8 cellular contexts compared by ENCODE assay signal in the genomic region with DNA sequence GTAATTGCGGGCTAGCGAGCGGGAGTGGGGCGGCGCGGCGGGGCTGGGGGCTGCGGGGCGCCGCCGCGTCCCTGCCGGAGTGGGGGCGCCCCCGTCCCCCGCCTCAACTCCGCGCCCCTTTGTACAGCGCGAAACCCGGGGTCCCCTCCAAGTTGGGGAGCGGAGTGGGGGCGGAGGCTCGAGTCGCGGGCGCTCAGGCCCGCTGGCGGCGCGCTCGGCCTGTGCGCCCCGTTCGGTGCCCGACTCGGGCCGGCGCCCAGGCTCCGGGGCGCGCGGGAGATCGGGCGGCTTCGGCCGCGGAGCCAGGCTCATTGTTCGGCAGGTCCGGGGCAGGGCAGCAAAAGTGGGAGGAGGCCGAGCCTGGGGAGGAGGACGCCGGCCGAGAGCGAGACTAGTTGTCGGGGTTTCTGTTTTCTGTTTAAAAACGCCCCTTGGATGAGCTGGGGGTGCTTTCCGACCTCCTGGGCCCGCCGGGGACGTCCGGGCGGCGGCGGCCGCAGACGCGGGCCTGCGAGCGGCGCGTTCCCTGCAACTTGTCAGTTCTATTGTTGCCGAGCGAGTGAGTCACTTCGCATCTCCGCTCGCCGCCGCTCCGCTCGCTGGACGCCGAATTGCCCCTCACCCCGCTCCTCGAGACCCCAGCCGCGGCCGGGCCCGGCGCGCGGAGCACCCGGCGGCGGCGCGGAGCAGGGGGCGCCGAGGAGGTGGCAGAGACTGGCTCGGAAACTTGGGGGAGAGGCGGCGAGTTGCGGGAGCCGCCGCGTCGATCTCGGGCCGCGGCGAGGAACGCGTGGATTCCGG. TPM values are rescaled to one million over a fixed set of nuclear protein-coding genes. Genes with fewer than 3 reads are reported as not detected.
A peak's percentile ranks its signal among the peaks of the same experiment; 100 is the strongest.
DNase-seq lines count a peak whose midpoint lies in the region; ATAC-seq, FAIRE-seq and TF ChIP-seq lines count a peak whose summit lies in the region.

No MANE protein-coding gene starts in this region.

- no peaks in the 10 kb centered on the region for H3K27me3 ChIP-seq in CD4-positive, alpha-beta T cell (ENCODE audit: control insufficient read depth, insufficient read depth, low read length)
- no peaks in the 10 kb centered on the region for H3K27me3 ChIP-seq in left ventricle myocardium inferior (ENCODE audit: low read depth)
- H3K27me3 ChIP-seq in rectal smooth muscle tissue (ENCODE audit: control insufficient read depth, insufficient read depth, low read length) = no peaks in the 10 kb centered on the region

- H3K36me3 ChIP-seq in left ventricle myocardium inferior (peaks cover 7% of the 10 kb centered on the region), rectal smooth muscle tissue (ENCODE audit: control insufficient read depth, insufficient read depth, low read length) (no peaks in the 10 kb centered on the region)

- intact Hi-C loops in CD4-positive, alpha-beta T cell (cut with DNase I, micrococcal nuclease) = loop anchor here (1.0 to 10.0 kb wide), 7 partner anchors 32 to 388 kb away; a partner anchor contains a TSS
- intact Hi-C loops in left ventricle myocardium inferior (cut with micrococcal nuclease) = no loop called here

- H3K9me3 ChIP-seq in CD4-positive, alpha-beta T cell (ENCODE audit: control insufficient read depth, low read length) = no peaks in the 10 kb centered on the region
- H3K9me3 ChIP-seq in left ventricle myocardium inferior (replicated peaks) = no peaks in the 10 kb centered on the region

- H3K36me3 Mint-ChIP-seq in CD4-positive, alpha-beta T cell (ENCODE audit: low read depth) = peaks cover 34% of the 10 kb centered on the region

- peak; percentile 31 for ATAC-seq in CD4-positive, alpha-beta T cell (ENCODE audit: poor library complexity)
- peak; percentile 19 for ATAC-seq in GM19372 (IDR thresholded peaks at IDR 0.05; ENCODE audit: low read depth, unreplicated experiment)
- ATAC-seq in HG03520 (IDR thresholded peaks at IDR 0.05; ENCODE audit: unreplicated experiment) = peak; percentile 24

- H3K27me3 Mint-ChIP-seq in CD4-positive, alpha-beta T cell = no peaks in the 10 kb centered on the region

- peak overlapping the region; percentile 95 for H3K4me3 Mint-ChIP-seq in CD4-positive, alpha-beta T cell

- peaks cover 57% of the 10 kb centered on the region for H3K4me1 Mint-ChIP-seq in CD4-positive, alpha-beta T cell (ENCODE audit: low read depth)

- DNase-seq in CD4-positive, alpha-beta T cell = peak; percentile 15 to 63 (median 42)
- DNase-seq in SW480 (ENCODE audit: low spot score) (peak; percentile 56), amniotic epithelial cell (ENCODE audit: low read depth) (peak; percentile 66), left ventricle myocardium inferior (peak; percentile 41), D721Med (ENCODE audit: insufficient read length, low spot score) (no peak)

- H3K9me3 Mint-ChIP-seq in CD4-positive, alpha-beta T cell = no peaks in the 10 kb centered on the region

- CTCF ChIA-PET in CD4-positive, alpha-beta T cell (lab: Charles Lee) = interaction anchor here (1.0 to 1.3 kb wide), 4 partner anchors 15 to 131 kb away, joined by 3 to 5 read pairs (median 3); no protein-coding TSS in a partner anchor

- H3K27ac ChIP-seq in CD4-positive, alpha-beta T cell (ENCODE audit: low read depth, low read length) = peak overlapping the region; percentile 71
- H3K27ac ChIP-seq in left ventricle myocardium inferior (replicated peaks) = peak overlapping the region; percentile 97
- H3K27ac ChIP-seq in rectal smooth muscle tissue (ENCODE audit: low read depth, low read length) = peak overlapping the region; percentile 86

- POLR2A ChIA-PET in CD4-positive, alpha-beta T cell (lab: Charles Lee) = interaction anchor here (0.6 to 3.9 kb wide), 19 partner anchors 10 to 1722 kb away, joined by 3 to 69 read pairs (median 4); a partner anchor contains a TSS

- H3K27ac Mint-ChIP-seq in CD4-positive, alpha-beta T cell = peak overlapping the region; percentile 91

- H3K9ac ChIP-seq in rectal smooth muscle tissue (ENCODE audit: low read length) = peak overlapping the region; percentile 70

- H3K4me3 ChIP-seq in left ventricle myocardium inferior = peak overlapping the region; percentile 91
- peak overlapping the region; percentile 62 for H3K4me3 ChIP-seq in rectal smooth muscle tissue (ENCODE audit: low read length)

- FAIRE-seq in D721Med (lab: Jason Lieb, UNC) = no peak

- H3K4me1 ChIP-seq in left ventricle myocardium inferior (peaks cover 75% of the 10 kb centered on the region), rectal smooth muscle tissue (ENCODE audit: control insufficient read depth, insufficient read depth, low read length) (peaks cover 15% of the 10 kb centered on the region)

- TF ChIP-seq CTCF in CD4-positive, alpha-beta T cell (IDR thresholded peaks at IDR 0.05) = no peak
- no peak for TF ChIP-seq CTCF in left ventricle myocardium inferior (IDR thresholded peaks at IDR 0.05; ENCODE audit: borderline replicate concordance)
- TF ChIP-seq CTCF in D721Med (IDR thresholded peaks at IDR 0.05; ENCODE audit: insufficient read depth, missing control alignments) = no peak

RNA-seq across cellular contexts. Expression of a gene that starts 0.7 kb away (rescaled TPM):
- total RNA-seq in CD4-positive, alpha-beta T cell = 10 to 100 TPM; 54.0 TPM
- total RNA-seq in left ventricle myocardium inferior = 52.1 TPM
